Comparison of ENCODE assay signal across 1 cellular context in genomic region chr14:71566276-71566675, GRCh38.
TF ChIP-seq lines count a peak whose summit lies in the region.

No MANE protein-coding gene starts in this region.

TF ChIP-seq in GM23338, 12 proteins besides CTCF, POLR2A, EP300 and RAD21 (continued from another document):
- TF ChIP-seq ZNF462 (CRISPR knock-in tag; IDR thresholded peaks at IDR 0.05): no peak
- no peak for TF ChIP-seq STAT1 (IDR thresholded peaks at IDR 0.05; ENCODE audit: unreplicated experiment)
- TF ChIP-seq EZH2phosphoT487 (IDR thresholded peaks at IDR 0.05; ENCODE audit: unreplicated experiment): no peak
- no peak for TF ChIP-seq NANOG (IDR thresholded peaks at IDR 0.05; ENCODE audit: borderline replicate concordance)
- no peak for TF ChIP-seq EZH2 (IDR thresholded peaks at IDR 0.05; ENCODE audit: low read depth, unreplicated experiment)
- no peak for TF ChIP-seq ZNF114 (CRISPR knock-in tag; IDR thresholded peaks at IDR 0.05)
- no peak for TF ChIP-seq ZNF331 (CRISPR knock-in tag; IDR thresholded peaks at IDR 0.05; ENCODE audit: low read depth)
- no peak for TF ChIP-seq POLR2AphosphoS5 (IDR thresholded peaks at IDR 0.05; ENCODE audit: low read depth)
